ENCODE assay signal across 8 cellular contexts in the genomic region with DNA sequence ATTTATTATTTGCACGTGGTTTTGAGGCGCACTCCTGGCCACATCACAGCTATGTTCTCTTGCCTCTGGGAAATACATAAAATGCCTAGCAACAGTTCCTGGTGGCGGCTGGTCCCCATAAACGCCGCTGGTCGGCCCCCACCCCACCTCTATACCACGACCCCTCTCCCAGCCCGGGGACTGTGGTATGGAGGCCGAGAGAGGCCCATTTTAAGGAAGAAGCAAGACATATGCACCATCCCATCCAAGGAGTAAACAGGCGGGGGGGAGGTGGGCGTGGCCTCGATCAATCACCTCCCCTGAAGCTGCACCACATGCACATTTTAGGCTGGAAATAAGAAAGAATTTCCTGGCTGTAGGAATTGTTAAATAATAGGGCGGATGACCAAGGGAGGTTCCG.
A peak's percentile ranks its signal among the peaks of the same experiment; 100 is the strongest.
DNase-seq lines count a peak whose midpoint lies in the region; ATAC-seq, FAIRE-seq and TF ChIP-seq lines count a peak whose summit lies in the region.

No MANE protein-coding gene starts in this region.

- TF ChIP-seq CTCF in endodermal cell (conservative IDR thresholded peaks at IDR 0.05) (no peak), osteoblast (IDR thresholded peaks at IDR 0.05; ENCODE audit: extremely low read depth, low read depth, low read length) (no peak)

- WGBS in endodermal cell (ENCODE audit: insufficient coverage in 1 of 2, insufficient read length in 1 of 2), 2 experiments, result 93 to 98% methylated on average over 7 to 14 of the region's 14 CpGs
- WGBS in small intestine, 3 donors, result 83 to 94% (median 91%) methylated on average over 14 of the region's 14 CpGs

- H3K4me1 ChIP-seq in endodermal cell (ENCODE audit: control insufficient read depth, insufficient read depth, low read length) (no peaks in the 10 kb centered on the region), osteoblast (ENCODE audit: insufficient read depth, low read length) (peaks cover 19% of the 10 kb centered on the region), small intestine (ENCODE audit: control insufficient read depth in 2 of 2, insufficient read depth in 1 of 2, low read depth in 1 of 2, low read length in 1 of 2) (no peaks in the 10 kb centered on the region)

- no peak for DNase-seq in stimulated activated naive CD8-positive, alpha-beta T cell treated with anti-CD3 and anti-CD28 coated beads, Interleukin-15, amount 100 ng/mL, for 72 hours
- DNase-seq in endodermal cell, result no peak
- DNase-seq in osteoblast (ENCODE audit: insufficient read length, low spot score, missing footprints), result no peak
- no peak for DNase-seq in Ammon's horn (ENCODE audit: low spot score)
- no peak for DNase-seq in small intestine

- H3K27me3 ChIP-seq in endodermal cell (ENCODE audit: control insufficient read depth, insufficient read depth, low read length, poor library complexity, severe bottlenecking) (no peaks in the 10 kb centered on the region), osteoblast (ENCODE audit: insufficient read depth, low read length) (no peaks in the 10 kb centered on the region), small intestine (ENCODE audit: control insufficient read depth in 2 of 2, insufficient read depth in 2 of 2, low read length in 2 of 2) (no peaks in the 10 kb centered on the region)

- H3K27me3 Mint-ChIP-seq in stimulated activated naive CD8-positive, alpha-beta T cell treated with anti-CD3 and anti-CD28 coated beads, Interleukin-15, Interleukin-2, amounts not matched to agents 100 ng/mL and 50 ng/mL, for 24 hours, result no peaks in the 10 kb centered on the region
- H3K27me3 Mint-ChIP-seq in stimulated activated naive CD8-positive, alpha-beta T cell treated with anti-CD3 and anti-CD28 coated beads, Interleukin-15, amount 100 ng/mL, for 72 hours, result no peaks in the 10 kb centered on the region
- H3K27me3 Mint-ChIP-seq in endodermal cell (ENCODE audit: insufficient read depth), result no peaks in the 10 kb centered on the region

- H3K27ac ChIP-seq in endodermal cell (ENCODE audit: low read depth, low read length) (peak overlapping the region; percentile 89), osteoblast (ENCODE audit: low read depth, low read length) (peak overlapping the region; percentile 98), small intestine (ENCODE audit: low read depth in 1 of 2, low read length in 1 of 2) (peak overlapping the region in 1 of 2 donors; percentile 46)

- peaks cover 76% of the 10 kb centered on the region for H3K4me1 Mint-ChIP-seq in stimulated activated naive CD8-positive, alpha-beta T cell treated with anti-CD3 and anti-CD28 coated beads, Interleukin-15, Interleukin-2, amounts not matched to agents 100 ng/mL and 50 ng/mL, for 24 hours (ENCODE audit: low read depth)
- peaks cover 80% of the 10 kb centered on the region for H3K4me1 Mint-ChIP-seq in stimulated activated naive CD8-positive, alpha-beta T cell treated with anti-CD3 and anti-CD28 coated beads, Interleukin-15, amount 100 ng/mL, for 72 hours
- H3K4me1 Mint-ChIP-seq in endodermal cell, result peaks cover 11% of the 10 kb centered on the region

- peak overlapping the region; percentile 86 for H3K27ac Mint-ChIP-seq in stimulated activated naive CD8-positive, alpha-beta T cell treated with anti-CD3 and anti-CD28 coated beads, Interleukin-15, Interleukin-2, amounts not matched to agents 100 ng/mL and 50 ng/mL, for 24 hours
- H3K27ac Mint-ChIP-seq in stimulated activated naive CD8-positive, alpha-beta T cell treated with anti-CD3 and anti-CD28 coated beads, Interleukin-15, amount 100 ng/mL, for 72 hours, result no peak overlapping the region
- H3K27ac Mint-ChIP-seq in endodermal cell, result no peak overlapping the region

- peak overlapping the region; percentile 87 for H3K4me2 ChIP-seq in osteoblast (ENCODE audit: insufficient read depth, low read length)

- H4K20me1 ChIP-seq in osteoblast (ENCODE audit: insufficient read depth, low read length), result no peaks in the 10 kb centered on the region

- H3K9me3 Mint-ChIP-seq in stimulated activated naive CD8-positive, alpha-beta T cell treated with anti-CD3 and anti-CD28 coated beads, Interleukin-15, Interleukin-2, amounts not matched to agents 100 ng/mL and 50 ng/mL, for 24 hours, result peaks cover 10% of the 10 kb centered on the region
- H3K9me3 Mint-ChIP-seq in stimulated activated naive CD8-positive, alpha-beta T cell treated with anti-CD3 and anti-CD28 coated beads, Interleukin-15, amount 100 ng/mL, for 72 hours, result peaks cover 20 to 25% of the 10 kb centered on the region in 2 donors
- no peaks in the 10 kb centered on the region for H3K9me3 Mint-ChIP-seq in endodermal cell

- H2AFZ ChIP-seq in osteoblast (ENCODE audit: low read length), result peak overlapping the region; percentile 89

- H3K79me2 ChIP-seq in osteoblast (ENCODE audit: insufficient read depth, low read length), result no peaks in the 10 kb centered on the region

- H3K36me3 Mint-ChIP-seq in stimulated activated naive CD8-positive, alpha-beta T cell treated with anti-CD3 and anti-CD28 coated beads, Interleukin-15, Interleukin-2, amounts not matched to agents 100 ng/mL and 50 ng/mL, for 24 hours (ENCODE audit: low read depth), result peaks cover 71% of the 10 kb centered on the region
- H3K36me3 Mint-ChIP-seq in endodermal cell (ENCODE audit: low read depth), result no peaks in the 10 kb centered on the region

- no peak for ATAC-seq in stimulated activated naive CD8-positive, alpha-beta T cell treated with anti-CD3 and anti-CD28 coated beads, Interleukin-15, amount 100 ng/mL, for 72 hours
- ATAC-seq in HG03521 (IDR thresholded peaks at IDR 0.05; ENCODE audit: unreplicated experiment) (no peak), HG03175 (IDR thresholded peaks at IDR 0.05; ENCODE audit: unreplicated experiment) (no peak)

- peak overlapping the region; percentile 13 for H3K4me3 Mint-ChIP-seq in stimulated activated naive CD8-positive, alpha-beta T cell treated with anti-CD3 and anti-CD28 coated beads, Interleukin-15, Interleukin-2, amounts not matched to agents 100 ng/mL and 50 ng/mL, for 24 hours
- H3K4me3 Mint-ChIP-seq in stimulated activated naive CD8-positive, alpha-beta T cell treated with anti-CD3 and anti-CD28 coated beads, Interleukin-15, amount 100 ng/mL, for 72 hours, result peak overlapping the region in 1 of 2 donors; percentile 26
- no peak overlapping the region for H3K4me3 Mint-ChIP-seq in endodermal cell

- H3K36me3 ChIP-seq in endodermal cell (ENCODE audit: control insufficient read depth, insufficient read depth, low read length), result no peaks in the 10 kb centered on the region
- H3K36me3 ChIP-seq in osteoblast (ENCODE audit: insufficient read depth, low read length), result no peaks in the 10 kb centered on the region
- H3K36me3 ChIP-seq in small intestine (ENCODE audit: control insufficient read depth in 2 of 2, insufficient read depth in 2 of 2, low read length in 2 of 2), result no peaks in the 10 kb centered on the region

- no peak for FAIRE-seq in small intestine (lab: Jason Lieb, UNC)

- H3K4me3 ChIP-seq in endodermal cell (ENCODE audit: low read length) (no peak overlapping the region), osteoblast (ENCODE audit: insufficient read depth, low read length) (peak overlapping the region; percentile 64), small intestine (ENCODE audit: low read depth in 1 of 2, low read length in 2 of 2) (no peak overlapping the region)

- H3K9ac ChIP-seq in endodermal cell (ENCODE audit: extremely low read depth, low read length, poor library complexity, severe bottlenecking), result no peak overlapping the region

- H3K9me3 ChIP-seq in endodermal cell (ENCODE audit: control insufficient read depth, low read length) (no peaks in the 10 kb centered on the region), osteoblast (ENCODE audit: low read depth, low read length) (no peaks in the 10 kb centered on the region), small intestine (ENCODE audit: control insufficient read depth, low read depth) (no peaks in the 10 kb centered on the region)
